In genomic region chr12:26360062-26360461, GRCh38 we compare ENCODE assay signal across 15 cellular contexts.
"Had no signal": no experiment of that assay in that cellular context is flagged by ENCODE, and none has a peak within 500 bp of the region (broad histone marks: within the 10 kb centered on the region; RNA-seq: fewer than 3 reads in every experiment).

No MANE protein-coding gene starts in this region.

- H3K9me3 ChIP-seq: sigmoid colon, testis had no signal

- H3K36me3 ChIP-seq: brain microvascular endothelial cell, sigmoid colon, WERI-Rb-1 had no signal

- H3K27me3 ChIP-seq: brain microvascular endothelial cell, sigmoid colon, testis had no signal

- H3K27ac ChIP-seq: brain microvascular endothelial cell, sigmoid colon, testis, WERI-Rb-1 had no signal

- H3K4me3 ChIP-seq: sigmoid colon, testis had no signal

- ATAC-seq: activated CD4-positive, alpha-beta T cell treated with anti-CD3 and anti-CD28 coated beads for 36 hours; T-cell had no signal

- DNase-seq: activated CD4-positive, alpha-beta memory T cell treated with anti-CD3 and anti-CD28 coated beads, Interleukin-2, amount 10 ng/mL, durations not matched to agents 7 days and 5 days; activated CD4-positive, alpha-beta T cell treated with anti-CD3 and anti-CD28 coated beads for 36 hours; activated gamma-delta T cell; activated T-cell treated with anti-CD3 and anti-CD28 coated beads, Interleukin-2, amount 50 U/mL, for 48 hours; brain microvascular endothelial cell; dermis blood vessel endothelial cell; erythroblast; glutamatergic neuron; naive B cell; sigmoid colon; stimulated activated CD4-positive, alpha-beta T cell treated with anti-CD3 and anti-CD28 coated beads, Interleukin-12 subunit alpha, Interleukin-12 subunit beta, amount 100 ng/mL, for 4 hours; T-cell; T1000; testis; WERI-Rb-1 had no signal

- H3K4me1 ChIP-seq: sigmoid colon, testis had no signal
